11 cellular contexts compared by ENCODE assay signal in the genomic region with DNA sequence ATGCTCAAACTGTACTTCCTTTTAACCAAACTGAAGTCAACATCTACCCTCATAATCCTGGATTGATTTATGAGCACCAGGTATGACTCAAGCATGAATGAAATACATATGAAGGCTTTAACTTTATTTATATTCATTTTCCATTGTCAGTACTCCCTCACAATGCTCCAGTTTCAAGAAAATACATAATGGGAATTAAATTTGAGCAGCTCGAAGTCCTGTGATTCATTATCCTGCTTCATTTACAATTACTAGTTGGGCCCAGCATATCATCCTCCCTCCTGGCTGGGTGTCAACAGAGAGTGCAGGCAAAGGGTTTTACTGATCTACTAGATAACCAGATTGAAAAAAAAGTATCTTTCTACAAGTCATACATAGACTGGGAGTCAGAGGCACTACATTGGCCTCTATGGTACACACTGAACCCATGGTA. TPM values are rescaled to one million over a fixed set of nuclear protein-coding genes. Genes with fewer than 3 reads are reported as not detected.
DNase-seq lines count a peak whose midpoint lies in the region; ATAC-seq and TF ChIP-seq lines count a peak whose summit lies in the region.
"Had no signal": no experiment of that assay in that cellular context is flagged by ENCODE, and none has a peak within 500 bp of the region (broad histone marks: within the 10 kb centered on the region; RNA-seq: fewer than 3 reads in every experiment).

No MANE protein-coding gene starts in this region.

- no peak overlapping the region for H3K27ac ChIP-seq in iPS-20b (ENCODE audit: low read length)
- H3K27ac ChIP-seq in subcutaneous abdominal adipose tissue (ENCODE audit: low read depth, low read length), result peak overlapping the region; percentile 11
- no peak overlapping the region for H3K27ac ChIP-seq in brain microvascular endothelial cell
- H3K27ac ChIP-seq: A549, WERI-Rb-1 had no signal

- H3K4me1 ChIP-seq in iPS-20b (ENCODE audit: insufficient read depth, low read length), result peaks cover 2% of the 10 kb centered on the region; the same call in 1 of the 2 replicates
- peaks cover 7 to 42% (median 37%) of the 10 kb centered on the region in 5 donors for H3K4me1 ChIP-seq in subcutaneous abdominal adipose tissue (ENCODE audit: control insufficient read depth in 5 of 5, insufficient read depth in 5 of 5, low read length in 5 of 5)
- H3K4me1 ChIP-seq: A549 had no signal

- H3K36me3 Mint-ChIP-seq in activated T-helper 1 cell treated with anti-CD3 and anti-CD28 coated beads, Interleukin-12 subunit alpha, Interleukin-12 subunit beta, Interleukin-2, Interleukin-4 antibody, amounts not matched to agents 30 ng/mL and 10 ng/mL and 1 ng/mL, durations not matched to agents 14 hours and 24 hours and 36 hours (ENCODE audit: low read depth), result peaks cover 44% of the 10 kb centered on the region

- H3K27ac Mint-ChIP-seq in activated T-helper 1 cell treated with anti-CD3 and anti-CD28 coated beads, Interleukin-12 subunit alpha, Interleukin-12 subunit beta, Interleukin-2, Interleukin-4 antibody, amounts not matched to agents 30 ng/mL and 10 ng/mL and 1 ng/mL, durations not matched to agents 14 hours and 24 hours and 36 hours, result peak overlapping the region; percentile 87

- no peaks in the 10 kb centered on the region for H3K9me3 Mint-ChIP-seq in activated T-helper 1 cell treated with anti-CD3 and anti-CD28 coated beads, Interleukin-12 subunit alpha, Interleukin-12 subunit beta, Interleukin-2, Interleukin-4 antibody, amounts not matched to agents 30 ng/mL and 10 ng/mL and 1 ng/mL, durations not matched to agents 14 hours and 24 hours and 36 hours

- no peaks in the 10 kb centered on the region for H3K9me3 ChIP-seq in iPS-20b (ENCODE audit: insufficient read depth, low read depth, low read length)
- H3K9me3 ChIP-seq in subcutaneous abdominal adipose tissue (ENCODE audit: control insufficient read depth in 5 of 5, low read length in 5 of 5), result no peaks in the 10 kb centered on the region
- H3K9me3 ChIP-seq: A549 had no signal

- H3K4me3 ChIP-seq in iPS-20b (ENCODE audit: low read length) (no peak overlapping the region), subcutaneous abdominal adipose tissue (ENCODE audit: low read depth in 1 of 5, low read length in 5 of 5) (no peak overlapping the region), brain microvascular endothelial cell (ENCODE audit: low read depth, low read length) (no peak overlapping the region)
- H3K4me3 ChIP-seq: A549 had no signal

- peaks cover 57% of the 10 kb centered on the region for H3K4me1 Mint-ChIP-seq in activated T-helper 1 cell treated with anti-CD3 and anti-CD28 coated beads, Interleukin-12 subunit alpha, Interleukin-12 subunit beta, Interleukin-2, Interleukin-4 antibody, amounts not matched to agents 30 ng/mL and 10 ng/mL and 1 ng/mL, durations not matched to agents 14 hours and 24 hours and 36 hours (ENCODE audit: low read depth)

- H3K4me3 Mint-ChIP-seq in activated T-helper 1 cell treated with anti-CD3 and anti-CD28 coated beads, Interleukin-12 subunit alpha, Interleukin-12 subunit beta, Interleukin-2, Interleukin-4 antibody, amounts not matched to agents 30 ng/mL and 10 ng/mL and 1 ng/mL, durations not matched to agents 14 hours and 24 hours and 36 hours, result no peak overlapping the region

- no peak for DNase-seq in activated CD4-positive, CD25-positive, alpha-beta regulatory T cell treated with anti-CD3 and anti-CD28 coated beads, Interleukin-2, amount 50 U/mL, for 72 hours
- no peak for DNase-seq in activated T-helper 1 cell treated with anti-CD3 and anti-CD28 coated beads, Interleukin-12 subunit alpha, Interleukin-12 subunit beta, Interleukin-2, Interleukin-4 antibody, amounts not matched to agents 30 ng/mL and 10 ng/mL and 1 ng/mL, durations not matched to agents 14 hours and 24 hours and 36 hours (ENCODE audit: low spot score)
- DNase-seq in NCI-H1092 (lab: John Stamatoyannopoulos, UW), result no peak
- DNase-seq in brain microvascular endothelial cell, result no peak
- DNase-seq in activated gamma-delta T cell treated with Interleukin-2 at 50 U/mL for 16 hours, result no peak
- DNase-seq: NCI-H526 treated with DMSO at 0.1 percent for 48 hours, WERI-Rb-1 had no signal

- H3K27me3 Mint-ChIP-seq in activated T-helper 1 cell treated with anti-CD3 and anti-CD28 coated beads, Interleukin-12 subunit alpha, Interleukin-12 subunit beta, Interleukin-2, Interleukin-4 antibody, amounts not matched to agents 30 ng/mL and 10 ng/mL and 1 ng/mL, durations not matched to agents 14 hours and 24 hours and 36 hours (ENCODE audit: insufficient read depth), result no peaks in the 10 kb centered on the region

- in situ Hi-C loops in brain microvascular endothelial cell (cut with HindIII; ENCODE audit: low pct_ligation_motif_present, low sequenced_read_pairs), result no loop called here

- H3K9ac ChIP-seq in iPS-20b (ENCODE audit: low read depth, low read length), result 0 out of 2 replicates have a peak overlapping the region, but pooled peaks have one; percentile 27
- H3K9ac ChIP-seq in subcutaneous abdominal adipose tissue (ENCODE audit: low read length in 5 of 5), result no peak overlapping the region

- intact Hi-C loops in activated T-helper 1 cell treated with anti-CD3 and anti-CD28 coated beads, Interleukin-12 subunit alpha, Interleukin-12 subunit beta, Interleukin-2, Interleukin-4 antibody, amounts not matched to agents 30 ng/mL and 10 ng/mL and 1 ng/mL, durations not matched to agents 14 hours and 24 hours and 36 hours (cut with micrococcal nuclease), result no loop called here

- H3K27me3 ChIP-seq in iPS-20b (ENCODE audit: insufficient read depth, low read length), result no peaks in the 10 kb centered on the region
- H3K27me3 ChIP-seq in subcutaneous abdominal adipose tissue (ENCODE audit: control insufficient read depth in 5 of 5, insufficient read depth in 4 of 5, low read length in 5 of 5), result no peaks in the 10 kb centered on the region
- no peaks in the 10 kb centered on the region for H3K27me3 ChIP-seq in brain microvascular endothelial cell (replicated peaks)

- ATAC-seq in activated CD4-positive, CD25-positive, alpha-beta regulatory T cell treated with anti-CD3 and anti-CD28 coated beads, Interleukin-2, amount 50 U/mL, for 24 hours, result peak; percentile 74 to 85
- ATAC-seq: A549 had no signal

- no peak for TF ChIP-seq CTCF in brain microvascular endothelial cell (IDR thresholded peaks at IDR 0.05; ENCODE audit: low read depth, low read length, missing control alignments)

- peaks cover 50% of the 10 kb centered on the region for H3K36me3 ChIP-seq in iPS-20b (ENCODE audit: insufficient read depth, low read depth, low read length)
- H3K36me3 ChIP-seq in subcutaneous abdominal adipose tissue (ENCODE audit: control insufficient read depth in 5 of 5, insufficient read depth in 5 of 5, low read length in 5 of 5), result peaks cover 0 to 30% (median 6%) of the 10 kb centered on the region in 5 donors
- H3K36me3 ChIP-seq in brain microvascular endothelial cell (replicated peaks), result no peaks in the 10 kb centered on the region

RNA-seq across cellular contexts. Expression of a gene that starts 10.1 kb away (rescaled TPM):
- total RNA-seq in activated T-helper 1 cell treated with anti-CD3 and anti-CD28 coated beads, Interleukin-12 subunit alpha, Interleukin-12 subunit beta, Interleukin-2, Interleukin-4 antibody, amounts not matched to agents 30 ng/mL and 10 ng/mL and 1 ng/mL, durations not matched to agents 14 hours and 24 hours and 36 hours, result 55.0 and 59.9 TPM in 2 replicates
